Comparison of ENCODE assay signal across 30 cellular contexts in genomic region chr7:47643716-47644400, GRCh38.
"Had no signal": no experiment of that assay in that cellular context is flagged by ENCODE, and none has a peak within 500 bp of the region (broad histone marks: within the 10 kb centered on the region; RNA-seq: fewer than 3 reads in every experiment).

No MANE protein-coding gene starts in this region.

- H3K27me3 ChIP-seq: brain microvascular endothelial cell, Peyer's patch, SJSA1 had no signal

- DNase-seq: activated B cell treated with CpG ODN at 0.5 μM for 24 hours; activated CD4-positive, alpha-beta memory T cell treated with anti-CD3 and anti-CD28 coated beads for 36 hours; activated CD4-positive, alpha-beta T cell treated with anti-CD3 and anti-CD28 coated beads for 4 hours; activated CD4-positive, alpha-beta T cell treated with anti-CD3 and anti-CD28 coated beads, Interleukin-2, amount 50 U/mL, for 1 hour; activated CD4-positive, CD25-positive, alpha-beta regulatory T cell treated with anti-CD3 and anti-CD28 coated beads, Interleukin-2, amount 50 U/mL, for 72 hours; activated CD8-positive, alpha-beta memory T cell treated with anti-CD3 and anti-CD28 coated beads, Interleukin-2, amount 50 U/mL, for 4 hours; activated effector memory CD4-positive, alpha-beta T cell treated with Interleukin-2 at 50 U/mL for 16 hours; activated naive CD4-positive, alpha-beta T cell treated with anti-CD3 and anti-CD28 coated beads, Interleukin-2, amount 10 ng/mL, durations not matched to agents 7 days and 5 days; activated naive CD8-positive, alpha-beta T cell treated with anti-CD3 and anti-CD28 coated beads, Interleukin-2, amount 50 U/mL, for 24 hours; activated T-cell treated with anti-CD3 and anti-CD28 coated beads for 4 hours; activated T-cell treated with anti-CD3 and anti-CD28 coated beads, Interleukin-2, amount 50 U/mL, for 4 hours; anterior cingulate cortex; brain microvascular endothelial cell; NCI-H1105; NCI-H1417 treated with DMSO at 0.1 percent for 48 hours; NCI-H1930; NCI-H2081 treated with DMSO at 0.1 percent for 48 hours; NCI-H345; NCI-H524 treated with DMSO at 0.1 percent for 48 hours; Peyer's patch; RPMI8226; SHP77 treated with DMSO at 0.1 percent for 48 hours; SK-N-SH had no signal

- H3K4me2 ChIP-seq: SK-N-SH had no signal

- H3K4me3 ChIP-seq: Peyer's patch, SJSA1 had no signal

- H3K27me3 Mint-ChIP-seq: activated B cell treated with CpG ODN at 0.5 μM for 24 hours; activated CD4-positive, alpha-beta memory T cell treated with anti-CD3 and anti-CD28 coated beads for 36 hours; activated naive CD4-positive, alpha-beta T cell treated with anti-CD3 and anti-CD28 coated beads, Interleukin-2, amount 10 ng/mL, durations not matched to agents 7 days and 5 days; activated naive CD8-positive, alpha-beta T cell; activated naive CD8-positive, alpha-beta T cell treated with anti-CD3 and anti-CD28 coated beads, Interleukin-2, amount 50 U/mL, for 24 hours; central memory CD8-positive, alpha-beta T cell had no signal

- H3K36me3 Mint-ChIP-seq: activated CD4-positive, alpha-beta memory T cell treated with anti-CD3 and anti-CD28 coated beads for 36 hours had no signal

- H3K27ac Mint-ChIP-seq: activated B cell treated with CpG ODN at 0.5 μM for 24 hours; activated CD4-positive, alpha-beta memory T cell treated with anti-CD3 and anti-CD28 coated beads for 36 hours; activated naive CD4-positive, alpha-beta T cell treated with anti-CD3 and anti-CD28 coated beads, Interleukin-2, amount 10 ng/mL, durations not matched to agents 7 days and 5 days; activated naive CD8-positive, alpha-beta T cell; activated naive CD8-positive, alpha-beta T cell treated with anti-CD3 and anti-CD28 coated beads, Interleukin-2, amount 50 U/mL, for 24 hours; T-helper 1 cell treated with Interleukin-12 subunit alpha and Interleukin-12 subunit beta and Interleukin-4 antibody, amounts not matched to agents 30 μg/mL and 1 μg/mL, for 36 hours; T-helper 2 cell treated with Interferon-gamma antibody and Interleukin-4, amounts not matched to agents 5 μg/mL and 100 μg/mL, for 36 hours had no signal

- FAIRE-seq: TTC549 had no signal

- H3K9me3 ChIP-seq: Peyer's patch had no signal

- ATAC-seq: activated naive CD8-positive, alpha-beta T cell treated with anti-CD3 and anti-CD28 coated beads, Interleukin-2, amount 50 U/mL, for 24 hours; activated T-cell treated with anti-CD3 and anti-CD28 coated beads, Interleukin-2, amount 50 U/mL, for 4 hours had no signal

- H3K36me3 ChIP-seq: brain microvascular endothelial cell, Peyer's patch, SJSA1 had no signal

- H3K4me3 Mint-ChIP-seq: activated B cell treated with CpG ODN at 0.5 μM for 24 hours; activated CD4-positive, alpha-beta memory T cell treated with anti-CD3 and anti-CD28 coated beads for 36 hours; activated naive CD4-positive, alpha-beta T cell treated with anti-CD3 and anti-CD28 coated beads, Interleukin-2, amount 10 ng/mL, durations not matched to agents 7 days and 5 days; activated naive CD8-positive, alpha-beta T cell; activated naive CD8-positive, alpha-beta T cell treated with anti-CD3 and anti-CD28 coated beads, Interleukin-2, amount 50 U/mL, for 24 hours; activated T-cell treated with anti-CD3 and anti-CD28 coated beads, Interleukin-2, amount 50 U/mL, for 4 hours; central memory CD8-positive, alpha-beta T cell; T-helper 1 cell treated with Interleukin-12 subunit alpha and Interleukin-12 subunit beta and Interleukin-4 antibody, amounts not matched to agents 30 μg/mL and 1 μg/mL, for 36 hours; T-helper 2 cell treated with Interferon-gamma antibody and Interleukin-4, amounts not matched to agents 5 μg/mL and 100 μg/mL, for 36 hours had no signal

- H3K9ac ChIP-seq: SK-N-SH had no signal

- H3K27ac ChIP-seq: brain microvascular endothelial cell, Peyer's patch, SJSA1, VCaP had no signal
